Comparison of ENCODE assay signal across 29 cellular contexts in genomic region chr3:9206287-9206686, GRCh38.
"Had no signal": no experiment of that assay in that cellular context is flagged by ENCODE, and none has a peak within 500 bp of the region (broad histone marks: within the 10 kb centered on the region; RNA-seq: fewer than 3 reads in every experiment).

No MANE protein-coding gene starts in this region.

- H3K4me1 Mint-ChIP-seq: activated naive CD8-positive, alpha-beta T cell treated with anti-CD3 and anti-CD28 coated beads, Interleukin-2, amount 50 U/mL, for 24 hours; immature natural killer cell; naive thymus-derived CD8-positive, alpha-beta T cell had no signal

- H3K9me3 ChIP-seq: breast epithelium, esophagus muscularis mucosa, heart left ventricle, neutrophil, testis, transverse colon had no signal

- H3K4me3 Mint-ChIP-seq: activated CD4-positive, alpha-beta T cell treated with anti-CD3 and anti-CD28 coated beads, Interleukin-2, amount 10 ng/mL, durations not matched to agents 7 days and 5 days; activated CD8-positive, alpha-beta T cell treated with anti-CD3 and anti-CD28 coated beads for 36 hours; activated naive CD8-positive, alpha-beta T cell treated with anti-CD3 and anti-CD28 coated beads, Interleukin-2, amount 50 U/mL, for 24 hours; activated T-cell treated with anti-CD3 and anti-CD28 coated beads, Interleukin-2, amount 50 U/mL, for 4 hours; activated T-helper 17 cell treated with anti-CD3 and anti-CD28 coated beads, Interleukin-2, amount 50 U/mL, for 72 hours; immature natural killer cell; naive thymus-derived CD8-positive, alpha-beta T cell had no signal

- H3K4me3 ChIP-seq: breast epithelium, esophagus muscularis mucosa, heart left ventricle, smooth muscle cell, testis, transverse colon had no signal

- H3K27me3 ChIP-seq: breast epithelium, esophagus muscularis mucosa, foreskin keratinocyte, heart left ventricle, neutrophil, testis, transverse colon had no signal

- H3K36me3 Mint-ChIP-seq: immature natural killer cell; naive thymus-derived CD8-positive, alpha-beta T cell had no signal

- ATAC-seq: activated naive CD8-positive, alpha-beta T cell treated with anti-CD3 and anti-CD28 coated beads, Interleukin-2, amount 50 U/mL, for 24 hours; activated T-cell treated with anti-CD3 and anti-CD28 coated beads, Interleukin-2, amount 50 U/mL, for 4 hours; foreskin keratinocyte; heart left ventricle; naive thymus-derived CD8-positive, alpha-beta T cell; sciatic nerve had no signal

- H3K27me3 Mint-ChIP-seq: activated CD4-positive, alpha-beta T cell treated with anti-CD3 and anti-CD28 coated beads, Interleukin-2, amount 10 ng/mL, durations not matched to agents 7 days and 5 days; activated CD8-positive, alpha-beta T cell treated with anti-CD3 and anti-CD28 coated beads for 36 hours had no signal

- H3K27ac ChIP-seq: breast epithelium, esophagus muscularis mucosa, foreskin keratinocyte, heart left ventricle, neutrophil had no signal

- H3K9me3 Mint-ChIP-seq: activated CD4-positive, alpha-beta T cell treated with anti-CD3 and anti-CD28 coated beads, Interleukin-2, amount 10 ng/mL, durations not matched to agents 7 days and 5 days; activated CD8-positive, alpha-beta T cell treated with anti-CD3 and anti-CD28 coated beads for 36 hours; activated naive CD8-positive, alpha-beta T cell treated with anti-CD3 and anti-CD28 coated beads, Interleukin-2, amount 50 U/mL, for 24 hours; activated T-cell treated with anti-CD3 and anti-CD28 coated beads, Interleukin-2, amount 50 U/mL, for 4 hours; activated T-helper 17 cell treated with anti-CD3 and anti-CD28 coated beads, Interleukin-2, amount 50 U/mL, for 72 hours; immature natural killer cell; naive thymus-derived CD8-positive, alpha-beta T cell had no signal

- H3K4me1 ChIP-seq: breast epithelium, esophagus muscularis mucosa had no signal

- DNase-seq: activated CD4-positive, alpha-beta T cell treated with anti-CD3 and anti-CD28 coated beads for 1 hour; activated CD4-positive, alpha-beta T cell treated with anti-CD3 and anti-CD28 coated beads, Interleukin-2, amount 10 ng/mL, durations not matched to agents 7 days and 5 days; activated CD8-positive, alpha-beta T cell treated with anti-CD3 and anti-CD28 coated beads for 36 hours; activated gamma-delta T cell treated with Interleukin-2 at 50 U/mL for 16 hours; activated naive CD4-positive, alpha-beta T cell treated with anti-CD3 and anti-CD28 coated beads, Interleukin-2, amount 50 U/mL, for 16 hours; activated naive CD8-positive, alpha-beta T cell treated with anti-CD3 and anti-CD28 coated beads, Interleukin-2, amount 50 U/mL, for 24 hours; activated T-cell treated with anti-CD3 and anti-CD28 coated beads, Interleukin-2, amount 50 U/mL, for 4 hours; amygdala; central memory CD4-positive, alpha-beta T cell; foreskin keratinocyte; heart left ventricle; hypothalamus; immature natural killer cell; kidney; left colon; midbrain; naive thymus-derived CD8-positive, alpha-beta T cell; retina; stimulated activated CD4-positive, alpha-beta T cell treated with anti-CD3 and anti-CD28 coated beads, Interleukin-15, amount 100 ng/mL, for 24 hours; stimulated activated naive CD4-positive, alpha-beta T cell treated with Interleukin-2 at 50 U/mL for 16 hours; T-helper 2 cell; testis; transverse colon had no signal

- H3K36me3 ChIP-seq: breast epithelium, esophagus muscularis mucosa, heart left ventricle, neutrophil, transverse colon had no signal

- H3K27ac Mint-ChIP-seq: activated CD4-positive, alpha-beta T cell treated with anti-CD3 and anti-CD28 coated beads, Interleukin-2, amount 10 ng/mL, durations not matched to agents 7 days and 5 days; activated CD8-positive, alpha-beta T cell treated with anti-CD3 and anti-CD28 coated beads for 36 hours; activated naive CD8-positive, alpha-beta T cell treated with anti-CD3 and anti-CD28 coated beads, Interleukin-2, amount 50 U/mL, for 24 hours; activated T-helper 17 cell treated with anti-CD3 and anti-CD28 coated beads, Interleukin-2, amount 50 U/mL, for 72 hours; immature natural killer cell; naive thymus-derived CD8-positive, alpha-beta T cell had no signal
